ENCODE assay signal across 16 cellular contexts in the genomic region with DNA sequence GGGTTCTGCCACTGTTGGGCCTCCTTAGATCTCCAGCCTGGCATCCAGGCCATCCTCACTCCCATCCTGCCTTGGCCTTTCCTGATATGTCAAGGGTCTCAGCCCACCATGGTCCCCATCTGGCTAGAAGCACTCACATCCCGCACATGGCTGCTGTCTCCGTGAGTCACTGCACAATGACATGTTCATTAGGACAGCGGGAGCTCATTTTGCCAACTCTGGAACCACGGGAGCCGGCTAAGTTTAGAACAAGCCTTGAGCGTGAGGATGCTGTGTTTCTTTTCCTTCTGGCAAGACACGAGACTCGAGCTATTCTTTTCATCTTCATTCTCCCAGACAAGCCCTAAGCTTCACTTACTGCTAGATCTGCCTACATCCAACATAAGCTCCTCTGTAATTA.
"Had no signal": no experiment of that assay in that cellular context is flagged by ENCODE, and none has a peak within 500 bp of the region (broad histone marks: within the 10 kb centered on the region; RNA-seq: fewer than 3 reads in every experiment).

No MANE protein-coding gene starts in this region.

- DNase-seq: activated B cell treated with CpG ODN at 0.5 μM for 24 hours; activated CD4-positive, alpha-beta T cell treated with anti-CD3 and anti-CD28 coated beads for 48 hours; activated CD8-positive, alpha-beta memory T cell treated with anti-CD3 and anti-CD28 coated beads, Interleukin-2, amount 50 U/mL, for 48 hours; activated gamma-delta T cell treated with Interleukin-2 at 50 U/mL for 16 hours; activated T-cell treated with anti-CD3 and anti-CD28 coated beads, Interleukin-2, amount 50 U/mL, for 72 hours; effector memory CD8-positive, alpha-beta T cell; left ventricle myocardium inferior; sigmoid colon; stimulated activated CD4-positive, alpha-beta T cell treated with anti-CD3 and anti-CD28 coated beads, Interleukin-1b, Interleukin-23, amount 100 ng/mL, for 48 hours; T-helper 17 cell; thyroid gland had no signal

- H3K27ac Mint-ChIP-seq: activated B cell treated with CpG ODN at 0.5 μM for 24 hours; activated naive CD8-positive, alpha-beta T cell; activated T-cell treated with anti-CD3 and anti-CD28 coated beads, Interleukin-2, amount 50 U/mL, for 72 hours; dendritic cell treated with granulocyte-macrophage colony-stimulating factor and Interleukin-4, amounts not matched to agents 40 ng/mL and 50 ng/mL, for 4 days; effector memory CD8-positive, alpha-beta T cell; nephron; T-helper 17 cell had no signal

- ATAC-seq: activated T-cell treated with anti-CD3 and anti-CD28 coated beads, Interleukin-2, amount 50 U/mL, for 72 hours; effector memory CD8-positive, alpha-beta T cell; gastroesophageal sphincter; T-helper 17 cell had no signal

- H3K4me3 Mint-ChIP-seq: activated B cell treated with CpG ODN at 0.5 μM for 24 hours; activated naive CD8-positive, alpha-beta T cell; activated T-cell treated with anti-CD3 and anti-CD28 coated beads, Interleukin-2, amount 50 U/mL, for 72 hours; brain; dendritic cell treated with granulocyte-macrophage colony-stimulating factor and Interleukin-4, amounts not matched to agents 40 ng/mL and 50 ng/mL, for 4 days; effector memory CD8-positive, alpha-beta T cell; nephron; T-helper 17 cell had no signal

- H3K36me3 Mint-ChIP-seq: activated naive CD8-positive, alpha-beta T cell; brain had no signal

- H3K9me3 Mint-ChIP-seq: activated B cell treated with CpG ODN at 0.5 μM for 24 hours; activated T-cell treated with anti-CD3 and anti-CD28 coated beads, Interleukin-2, amount 50 U/mL, for 72 hours; effector memory CD8-positive, alpha-beta T cell; nephron had no signal

- H3K4me1 Mint-ChIP-seq: brain, nephron had no signal
